ENCODE assay signal across 1 cellular context in the genomic region with DNA sequence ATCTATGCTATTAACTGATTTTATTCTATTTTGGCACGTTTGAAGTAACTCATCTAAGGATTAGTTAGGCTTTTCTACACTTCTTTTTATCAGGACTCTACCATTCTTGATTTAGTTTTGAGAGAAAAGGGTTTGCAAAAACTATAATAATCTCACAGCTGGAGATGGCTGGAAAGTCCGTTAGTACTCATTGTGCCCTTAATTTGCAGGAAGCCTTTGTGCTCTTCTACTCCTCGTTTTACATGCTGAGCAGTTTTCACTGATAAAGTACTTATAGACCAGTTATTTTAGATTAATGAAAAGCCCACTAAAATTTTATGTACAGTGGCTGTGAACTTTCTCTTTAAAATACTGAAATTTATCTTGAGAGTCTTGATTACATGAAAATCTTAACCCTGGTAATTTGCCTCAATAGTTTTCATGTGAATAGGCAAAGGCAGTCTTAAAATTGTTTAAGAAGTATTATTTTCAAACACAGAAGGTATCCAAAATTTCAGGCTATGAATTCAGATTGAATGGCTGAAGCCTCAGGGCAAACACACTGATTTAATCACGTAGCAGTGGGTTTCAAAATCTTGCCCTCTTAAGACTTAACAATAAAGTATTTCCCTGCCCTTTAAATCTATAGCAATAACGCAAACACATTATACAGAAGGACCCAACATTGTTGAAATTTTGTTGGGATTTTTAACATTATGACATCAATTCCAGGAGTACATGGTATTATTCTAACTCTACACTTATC.
TF ChIP-seq lines count a peak whose summit lies in the region.

No MANE protein-coding gene starts in this region.

TF ChIP-seq in IMR-90, 13 proteins besides CTCF, POLR2A, EP300 and RAD21 (continued from another document):
- TF ChIP-seq NFE2L2 (IDR thresholded peaks at IDR 0.05; ENCODE audit: low read depth, low read length) (no peak), RCOR1 (IDR thresholded peaks at IDR 0.05; ENCODE audit: insufficient replicate concordance, low read length) (no peak), FOS (IDR thresholded peaks at IDR 0.05; ENCODE audit: low read depth, low read length) (no peak), RFX5 (IDR thresholded peaks at IDR 0.05; ENCODE audit: low read depth, low read length) (no peak), MAFK (IDR thresholded peaks at IDR 0.05; ENCODE audit: low read depth, low read length) (no peak)
